In the genomic region with DNA sequence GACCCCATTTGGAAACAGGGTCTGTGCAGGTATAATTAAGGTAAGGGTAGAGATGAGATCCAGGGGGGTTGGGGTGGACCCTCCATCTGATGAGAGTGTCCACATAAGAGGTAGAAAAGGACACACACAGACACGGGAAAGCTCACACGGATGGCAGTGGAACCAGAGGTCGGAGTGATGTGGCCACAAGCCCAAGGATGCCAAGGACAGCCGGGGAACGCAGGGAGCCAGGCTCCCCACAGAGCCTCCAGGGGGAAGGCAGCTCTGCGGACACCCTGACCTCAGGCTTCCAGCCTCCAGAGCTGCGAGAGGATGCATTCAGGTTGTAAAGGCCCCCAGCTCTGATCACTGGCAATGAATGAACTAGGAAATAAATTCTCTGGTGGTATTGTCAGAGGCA, we compare ENCODE assay signal across 42 cellular contexts. TPM values are rescaled to one million over a fixed set of nuclear protein-coding genes. Genes with fewer than 3 reads are reported as not detected.
"Had no signal": no experiment of that assay in that cellular context is flagged by ENCODE, and none has a peak within 500 bp of the region (broad histone marks: within the 10 kb centered on the region; RNA-seq: fewer than 3 reads in every experiment).

No MANE protein-coding gene starts in this region.

- ATAC-seq: activated naive CD4-positive, alpha-beta T cell treated with anti-CD3 and anti-CD28 coated beads, Interleukin-2, amount 50 U/mL, for 72 hours; activated naive CD8-positive, alpha-beta T cell treated with anti-CD3 and anti-CD28 coated beads, Interleukin-2, amount 50 U/mL, for 24 hours; activated T-cell treated with anti-CD3 and anti-CD28 coated beads, Interleukin-2, amount 50 U/mL, for 4 hours; activated T-cell treated with anti-CD3 and anti-CD28 coated beads, Interleukin-2, amount 50 U/mL, for 72 hours; activated T-helper 17 cell treated with anti-CD3 and anti-CD28 coated beads, Interleukin-2, amount 50 U/mL, for 72 hours; body of pancreas had no signal

- H3K4me1 Mint-ChIP-seq: activated naive CD4-positive, alpha-beta T cell treated with anti-CD3 and anti-CD28 coated beads, Interleukin-2, amount 10 ng/mL, durations not matched to agents 7 days and 5 days; activated naive CD4-positive, alpha-beta T cell treated with anti-CD3 and anti-CD28 coated beads, Interleukin-2, amount 50 U/mL, for 24 hours; activated naive CD8-positive, alpha-beta T cell treated with anti-CD3 and anti-CD28 coated beads, Interleukin-2, amount 10 ng/mL, durations not matched to agents 7 days and 5 days; activated naive CD8-positive, alpha-beta T cell treated with anti-CD3 and anti-CD28 coated beads, Interleukin-2, amount 50 U/mL, for 24 hours; activated T-helper 17 cell treated with anti-CD3 and anti-CD28 coated beads, Interleukin-2, amount 50 U/mL, for 72 hours; central memory CD8-positive, alpha-beta T cell had no signal

- H3K4me3 Mint-ChIP-seq: activated naive CD4-positive, alpha-beta T cell treated with anti-CD3 and anti-CD28 coated beads for 36 hours; activated naive CD4-positive, alpha-beta T cell treated with anti-CD3 and anti-CD28 coated beads, Interleukin-2, amount 10 ng/mL, durations not matched to agents 7 days and 5 days; activated naive CD4-positive, alpha-beta T cell treated with anti-CD3 and anti-CD28 coated beads, Interleukin-2, amount 50 U/mL, for 24 hours; activated naive CD8-positive, alpha-beta T cell; activated naive CD8-positive, alpha-beta T cell treated with anti-CD3 and anti-CD28 coated beads for 36 hours; activated naive CD8-positive, alpha-beta T cell treated with anti-CD3 and anti-CD28 coated beads, Interleukin-2, amount 10 ng/mL, durations not matched to agents 7 days and 5 days; activated naive CD8-positive, alpha-beta T cell treated with anti-CD3 and anti-CD28 coated beads, Interleukin-2, amount 50 U/mL, for 24 hours; activated T-cell treated with anti-CD3 and anti-CD28 coated beads, Interleukin-2, amount 50 U/mL, for 24 hours; activated T-cell treated with anti-CD3 and anti-CD28 coated beads, Interleukin-2, amount 50 U/mL, for 4 hours; activated T-cell treated with anti-CD3 and anti-CD28 coated beads, Interleukin-2, amount 50 U/mL, for 72 hours; activated T-helper 1 cell treated with anti-CD3 and anti-CD28 coated beads, Interleukin-12 subunit alpha, Interleukin-12 subunit beta, Interleukin-2, Interleukin-4 antibody, amounts not matched to agents 30 ng/mL and 10 ng/mL and 1 ng/mL, durations not matched to agents 14 hours and 24 hours and 36 hours; activated T-helper 17 cell treated with anti-CD3 and anti-CD28 coated beads, Interleukin-2, amount 50 U/mL, for 72 hours; brain; central memory CD8-positive, alpha-beta T cell had no signal

- H3K9me3 Mint-ChIP-seq: activated naive CD4-positive, alpha-beta T cell treated with anti-CD3 and anti-CD28 coated beads for 36 hours; activated naive CD4-positive, alpha-beta T cell treated with anti-CD3 and anti-CD28 coated beads, Interleukin-2, amount 10 ng/mL, durations not matched to agents 7 days and 5 days; activated naive CD4-positive, alpha-beta T cell treated with anti-CD3 and anti-CD28 coated beads, Interleukin-2, amount 50 U/mL, for 24 hours; activated naive CD4-positive, alpha-beta T cell treated with anti-CD3 and anti-CD28 coated beads, Interleukin-2, amount 50 U/mL, for 72 hours; activated naive CD8-positive, alpha-beta T cell treated with anti-CD3 and anti-CD28 coated beads for 36 hours; activated naive CD8-positive, alpha-beta T cell treated with anti-CD3 and anti-CD28 coated beads, Interleukin-2, amount 10 ng/mL, durations not matched to agents 7 days and 5 days; activated naive CD8-positive, alpha-beta T cell treated with anti-CD3 and anti-CD28 coated beads, Interleukin-2, amount 50 U/mL, for 24 hours; activated T-cell treated with anti-CD3 and anti-CD28 coated beads, Interleukin-2, amount 50 U/mL, for 24 hours; activated T-cell treated with anti-CD3 and anti-CD28 coated beads, Interleukin-2, amount 50 U/mL, for 4 hours; activated T-cell treated with anti-CD3 and anti-CD28 coated beads, Interleukin-2, amount 50 U/mL, for 72 hours; activated T-helper 1 cell treated with anti-CD3 and anti-CD28 coated beads, Interleukin-12 subunit alpha, Interleukin-12 subunit beta, Interleukin-2, Interleukin-4 antibody, amounts not matched to agents 30 ng/mL and 10 ng/mL and 1 ng/mL, durations not matched to agents 14 hours and 24 hours and 36 hours; activated T-helper 17 cell treated with anti-CD3 and anti-CD28 coated beads, Interleukin-2, amount 50 U/mL, for 72 hours; activated T-helper 2 cell treated with anti-CD3 and anti-CD28 coated beads, Interferon-gamma antibody, Interleukin-2, Interleukin-4, amounts not matched to agents 10 μg/mL and 5 μg/mL and 100 μg/mL, durations not matched to agents 14 hours and 24 hours and 36 hours; central memory CD8-positive, alpha-beta T cell had no signal

- H3K27ac Mint-ChIP-seq: activated naive CD4-positive, alpha-beta T cell treated with anti-CD3 and anti-CD28 coated beads for 36 hours; activated naive CD4-positive, alpha-beta T cell treated with anti-CD3 and anti-CD28 coated beads, Interleukin-2, amount 10 ng/mL, durations not matched to agents 7 days and 5 days; activated naive CD4-positive, alpha-beta T cell treated with anti-CD3 and anti-CD28 coated beads, Interleukin-2, amount 50 U/mL, for 24 hours; activated naive CD4-positive, alpha-beta T cell treated with anti-CD3 and anti-CD28 coated beads, Interleukin-2, amount 50 U/mL, for 72 hours; activated naive CD8-positive, alpha-beta T cell; activated naive CD8-positive, alpha-beta T cell treated with anti-CD3 and anti-CD28 coated beads for 36 hours; activated naive CD8-positive, alpha-beta T cell treated with anti-CD3 and anti-CD28 coated beads, Interleukin-2, amount 10 ng/mL, durations not matched to agents 7 days and 5 days; activated naive CD8-positive, alpha-beta T cell treated with anti-CD3 and anti-CD28 coated beads, Interleukin-2, amount 50 U/mL, for 24 hours; activated T-cell treated with anti-CD3 and anti-CD28 coated beads, Interleukin-2, amount 50 U/mL, for 24 hours; activated T-cell treated with anti-CD3 and anti-CD28 coated beads, Interleukin-2, amount 50 U/mL, for 72 hours; activated T-helper 1 cell treated with anti-CD3 and anti-CD28 coated beads, Interleukin-12 subunit alpha, Interleukin-12 subunit beta, Interleukin-2, Interleukin-4 antibody, amounts not matched to agents 30 ng/mL and 10 ng/mL and 1 ng/mL, durations not matched to agents 14 hours and 24 hours and 36 hours; activated T-helper 17 cell treated with anti-CD3 and anti-CD28 coated beads, Interleukin-2, amount 50 U/mL, for 72 hours; activated T-helper 2 cell treated with anti-CD3 and anti-CD28 coated beads, Interferon-gamma antibody, Interleukin-2, Interleukin-4, amounts not matched to agents 10 μg/mL and 5 μg/mL and 100 μg/mL, durations not matched to agents 14 hours and 24 hours and 36 hours; brain had no signal

- H3K36me3 Mint-ChIP-seq: activated naive CD4-positive, alpha-beta T cell treated with anti-CD3 and anti-CD28 coated beads, Interleukin-2, amount 10 ng/mL, durations not matched to agents 7 days and 5 days; activated naive CD4-positive, alpha-beta T cell treated with anti-CD3 and anti-CD28 coated beads, Interleukin-2, amount 50 U/mL, for 24 hours; activated naive CD4-positive, alpha-beta T cell treated with anti-CD3 and anti-CD28 coated beads, Interleukin-2, amount 50 U/mL, for 72 hours; activated naive CD8-positive, alpha-beta T cell; activated naive CD8-positive, alpha-beta T cell treated with anti-CD3 and anti-CD28 coated beads for 36 hours; activated naive CD8-positive, alpha-beta T cell treated with anti-CD3 and anti-CD28 coated beads, Interleukin-2, amount 10 ng/mL, durations not matched to agents 7 days and 5 days had no signal

- H3K9me3 ChIP-seq: adrenal gland, ascending aorta, body of pancreas had no signal

- H3K27me3 ChIP-seq: ascending aorta, body of pancreas, brain microvascular endothelial cell, breast epithelium, cardiac muscle cell had no signal

- H3K4me3 ChIP-seq: adrenal gland, ascending aorta, body of pancreas, breast epithelium, cardiac muscle cell had no signal

- FAIRE-seq: astrocyte, bronchial epithelial cell had no signal

- DNase-seq: activated effector memory CD4-positive, alpha-beta T cell treated with anti-CD3 and anti-CD28 coated beads, Interleukin-2, amount 50 U/mL, for 16 hours; activated effector memory CD4-positive, alpha-beta T cell treated with Interleukin-2 at 50 U/mL for 16 hours; activated gamma-delta T cell; activated gamma-delta T cell treated with Interleukin-2 at 50 U/mL for 16 hours; activated naive CD4-positive, alpha-beta T cell; activated naive CD4-positive, alpha-beta T cell treated with anti-CD3 and anti-CD28 coated beads for 36 hours; activated naive CD4-positive, alpha-beta T cell treated with anti-CD3 and anti-CD28 coated beads, Interleukin-2, amount 10 ng/mL, durations not matched to agents 7 days and 5 days; activated naive CD4-positive, alpha-beta T cell treated with anti-CD3 and anti-CD28 coated beads, Interleukin-2, amount 50 U/mL, for 16 hours; activated naive CD4-positive, alpha-beta T cell treated with Interleukin-2 at 50 U/mL for 16 hours; activated naive CD8-positive, alpha-beta T cell treated with anti-CD3 and anti-CD28 coated beads for 36 hours; activated naive CD8-positive, alpha-beta T cell treated with anti-CD3 and anti-CD28 coated beads, Interleukin-2, amount 10 ng/mL, durations not matched to agents 7 days and 5 days; activated naive CD8-positive, alpha-beta T cell treated with anti-CD3 and anti-CD28 coated beads, Interleukin-2, amount 50 U/mL, for 24 hours; activated T-cell treated with anti-CD3 and anti-CD28 coated beads for 4 hours; activated T-cell treated with anti-CD3 and anti-CD28 coated beads, Interleukin-2, amount 50 U/mL, for 1 hour; activated T-cell treated with anti-CD3 and anti-CD28 coated beads, Interleukin-2, amount 50 U/mL, for 24 hours; activated T-cell treated with anti-CD3 and anti-CD28 coated beads, Interleukin-2, amount 50 U/mL, for 4 hours; activated T-cell treated with anti-CD3 and anti-CD28 coated beads, Interleukin-2, amount 50 U/mL, for 48 hours; activated T-cell treated with anti-CD3 and anti-CD28 coated beads, Interleukin-2, amount 50 U/mL, for 72 hours; adrenal gland; amniotic stem cell; amygdala; anterior cingulate cortex; body of pancreas; brain microvascular endothelial cell; caudate nucleus; central memory CD4-positive, alpha-beta T cell; cerebellar nuclear complex had no signal

- H3K4me1 ChIP-seq: adrenal gland, ascending aorta, body of pancreas, breast epithelium had no signal

- H3K36me3 ChIP-seq: adrenal gland, ascending aorta, brain microvascular endothelial cell, breast epithelium, cardiac muscle cell had no signal

- H3K27ac ChIP-seq: adrenal gland, ascending aorta, body of pancreas, brain microvascular endothelial cell, breast epithelium, cardiac muscle cell had no signal

RNA-seq across cellular contexts. Expression of gene RIMBP2, which starts 33.0 kb away (rescaled TPM):
- total RNA-seq: activated naive CD4-positive, alpha-beta T cell treated with anti-CD3 and anti-CD28 coated beads for 36 hours; activated naive CD4-positive, alpha-beta T cell treated with anti-CD3 and anti-CD28 coated beads, Interleukin-2, amount 50 U/mL, for 72 hours; activated naive CD8-positive, alpha-beta T cell treated with anti-CD3 and anti-CD28 coated beads for 36 hours; activated naive CD8-positive, alpha-beta T cell treated with anti-CD3 and anti-CD28 coated beads, Interleukin-2, amount 10 ng/mL, durations not matched to agents 7 days and 5 days; activated T-cell treated with anti-CD3 and anti-CD28 coated beads, Interleukin-2, amount 50 U/mL, for 4 hours; activated T-helper 1 cell treated with anti-CD3 and anti-CD28 coated beads, Interleukin-12 subunit alpha, Interleukin-12 subunit beta, Interleukin-2, Interleukin-4 antibody, amounts not matched to agents 30 ng/mL and 10 ng/mL and 1 ng/mL, durations not matched to agents 14 hours and 24 hours and 36 hours; activated T-helper 2 cell treated with anti-CD3 and anti-CD28 coated beads, Interferon-gamma antibody, Interleukin-2, Interleukin-4, amounts not matched to agents 10 μg/mL and 5 μg/mL and 100 μg/mL, durations not matched to agents 14 hours and 24 hours and 36 hours; ascending aorta; bronchial epithelial cell; cardiac septum had no signal
- polyA plus RNA-seq: aorta had no signal
